Comparison of ENCODE assay signal across 8 cellular contexts in the genomic region with DNA sequence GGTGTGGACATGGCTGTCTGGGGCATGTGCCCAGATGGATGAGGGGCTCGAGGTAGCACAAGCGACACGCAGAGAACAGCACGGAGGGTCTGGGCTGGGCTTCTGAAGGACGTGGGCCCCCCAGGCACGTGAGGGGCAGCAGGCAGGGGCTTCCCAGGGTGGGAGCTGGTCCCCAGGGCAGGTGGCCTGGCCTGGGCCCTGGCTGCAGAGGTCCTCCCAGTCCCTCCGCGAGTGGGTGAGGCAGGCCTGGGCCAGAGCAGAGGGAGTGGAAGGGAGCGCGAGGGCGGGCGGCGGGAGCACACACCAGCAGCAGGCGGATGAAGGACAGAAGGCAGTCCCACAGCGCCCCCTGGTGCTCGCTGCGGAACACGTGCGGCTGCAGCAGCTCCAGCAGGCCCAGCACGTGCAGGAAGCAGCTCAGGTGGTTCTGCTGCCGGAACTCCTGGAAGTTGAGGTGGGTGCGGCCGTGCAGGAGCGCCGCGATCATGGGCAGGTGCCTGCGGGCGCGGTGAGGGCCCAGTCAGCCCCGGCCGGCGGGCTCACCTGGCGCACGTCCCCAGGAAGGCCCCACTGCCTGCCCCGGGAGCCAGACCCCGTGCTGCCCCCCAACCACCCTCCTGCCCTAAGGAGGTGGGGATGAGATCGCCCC. TPM values are rescaled to one million over a fixed set of nuclear protein-coding genes. Genes with fewer than 3 reads are reported as not detected.
DNase-seq lines count a peak whose midpoint lies in the region; ATAC-seq lines count a peak whose summit lies in the region.

No MANE protein-coding gene starts in this region.

- no peaks in the 10 kb centered on the region for H3K9me2 ChIP-seq in Karpas-422 (replicated peaks; ENCODE audit: insufficient read depth, low read length)

- no peak overlapping the region for H3K27ac ChIP-seq in Karpas-422 (ENCODE audit: low read length)
- H3K27ac ChIP-seq in epithelial cell of prostate: peak overlapping the region; percentile 20

- H2AFZ ChIP-seq in Karpas-422 (ENCODE audit: low read length): no peak overlapping the region

- H3K36me3 ChIP-seq in Karpas-422 (ENCODE audit: insufficient read depth, low read length): 0 out of 2 replicates have a peak, but pooled peaks cover 3% of the 10 kb centered on the region
- H3K36me3 ChIP-seq in mucosa of stomach (ENCODE audit: control insufficient read depth, insufficient read depth, low read length): no peaks in the 10 kb centered on the region

- DNase-seq in GF-D8 (lab: John Stamatoyannopoulos, UW) (peak; percentile 59), Karpas-422 (peak; percentile 95), OCI-M1 (lab: John Stamatoyannopoulos, UW) (peak; percentile 82), activated T-cell treated with anti-CD3 and anti-CD28 coated beads for 24 hours (ENCODE audit: low read depth) (peak; percentile 81), epithelial cell of prostate (ENCODE audit: low read depth, low spot score) (peak; percentile 62)
- peak; percentile 92 for DNase-seq in stimulated activated CD8-positive, alpha-beta memory T cell treated with anti-CD3 and anti-CD28 coated beads, Interleukin-4, amount 100 ng/mL, for 48 hours

- no peak overlapping the region for H3K4me2 ChIP-seq in Karpas-422 (ENCODE audit: low read depth, low read length, poor library complexity, severe bottlenecking)

- H4K20me1 ChIP-seq in Karpas-422 (ENCODE audit: insufficient read depth, low read depth, low read length): no peaks in the 10 kb centered on the region

- H3K4me3 ChIP-seq in Karpas-422 (ENCODE audit: low read length) (no peak overlapping the region), mucosa of stomach (ENCODE audit: low read length) (no peak overlapping the region)

- H3K4me1 ChIP-seq in Karpas-422 (ENCODE audit: low read length) (no peaks in the 10 kb centered on the region), mucosa of stomach (ENCODE audit: control insufficient read depth, insufficient read depth, low read length) (peaks cover 13% of the 10 kb centered on the region)

- no peaks in the 10 kb centered on the region for H3K27me3 ChIP-seq in Karpas-422 (ENCODE audit: low read length)
- H3K27me3 ChIP-seq in mucosa of stomach (ENCODE audit: control insufficient read depth, insufficient read depth, low read length): no peaks in the 10 kb centered on the region

- H3K9me3 ChIP-seq in Karpas-422 (ENCODE audit: low read length) (no peaks in the 10 kb centered on the region), mucosa of stomach (ENCODE audit: control insufficient read depth, low read length) (no peaks in the 10 kb centered on the region)

- H3K9ac ChIP-seq in Karpas-422 (ENCODE audit: low read length) (no peak overlapping the region), mucosa of stomach (ENCODE audit: low read length) (peak overlapping the region; percentile 15)

- ATAC-seq in GM19463 (IDR thresholded peaks at IDR 0.05; ENCODE audit: unreplicated experiment): no peak

- no peaks in the 10 kb centered on the region for H3K79me2 ChIP-seq in Karpas-422 (ENCODE audit: low read length)

RNA-seq across cellular contexts. Expression of a gene that starts 14.7 kb away (rescaled TPM):
- total RNA-seq in Karpas-422 (2014; rRNA removed; shearing (Covaris generic); ENCODE audit: low replicate concordance): not detected in 2 replicates

RNA-seq across cellular contexts. Expression of a gene that starts 30.2 kb away (rescaled TPM):
- total RNA-seq in Karpas-422 (2014; rRNA removed; shearing (Covaris generic); ENCODE audit: low replicate concordance): 25.7 and 42.1 TPM in 2 replicates

RNA-seq across cellular contexts. Expression of a gene that starts 56.5 kb away (rescaled TPM):
- 10.3 and 13.8 TPM in 2 replicates for total RNA-seq in Karpas-422 (2014; rRNA removed; shearing (Covaris generic); ENCODE audit: low replicate concordance)
